27 cellular contexts compared by ENCODE assay signal in genomic region chr4:90207887-90208454, GRCh38.
"Had no signal": no experiment of that assay in that cellular context is flagged by ENCODE, and none has a peak within 500 bp of the region (broad histone marks: within the 10 kb centered on the region; RNA-seq: fewer than 3 reads in every experiment).

No MANE protein-coding gene starts in this region.

- H3K4me3 ChIP-seq: cardiac muscle cell had no signal

- DNase-seq: activated CD4-positive, alpha-beta T cell treated with anti-CD3 and anti-CD28 coated beads for 4 hours; activated CD8-positive, alpha-beta memory T cell treated with anti-CD3 and anti-CD28 coated beads, Interleukin-2, amount 50 U/mL, for 4 hours; activated CD8-positive, alpha-beta T cell treated with anti-CD3 and anti-CD28 coated beads for 36 hours; activated gamma-delta T cell treated with Interleukin-2 at 50 U/mL for 16 hours; activated naive CD4-positive, alpha-beta T cell treated with anti-CD3 and anti-CD28 coated beads, Interleukin-2, amount 10 ng/mL, durations not matched to agents 7 days and 5 days; activated naive CD8-positive, alpha-beta T cell treated with anti-CD3 and anti-CD28 coated beads for 36 hours; activated T-cell treated with anti-CD3 and anti-CD28 coated beads, Interleukin-2, amount 50 U/mL, for 72 hours; brain microvascular endothelial cell; NCI-H1048; NCI-H146; NCI-H187 treated with DMSO at 0.1 percent for 48 hours; NCI-H2171; NCI-H2227 treated with DMSO at 0.1 percent for 48 hours; NCI-H446 treated with DMSO at 0.1 percent for 48 hours; NCI-H526 treated with DMSO at 0.1 percent for 48 hours; NCI-H82; NK-92 treated with Interleukin-12 subunit alpha and Interleukin-12 subunit beta, amount 100 ng/mL, for 24 hours; OCI-M1; RPMI8226; SK-N-SH; T-helper 1 cell; WERI-Rb-1 had no signal

- H3K4me1 Mint-ChIP-seq: activated naive CD4-positive, alpha-beta T cell treated with anti-CD3 and anti-CD28 coated beads, Interleukin-2, amount 10 ng/mL, durations not matched to agents 7 days and 5 days; activated naive CD8-positive, alpha-beta T cell treated with anti-CD3 and anti-CD28 coated beads for 36 hours had no signal

- H3K9ac ChIP-seq: SK-N-SH had no signal

- H3K27me3 ChIP-seq: brain microvascular endothelial cell, cardiac muscle cell had no signal

- H3K4me2 ChIP-seq: SK-N-SH had no signal

- ATAC-seq: activated CD4-positive, CD25-positive, alpha-beta regulatory T cell treated with anti-CD3 and anti-CD28 coated beads, Interleukin-2, amount 50 U/mL, for 24 hours; activated CD8-positive, alpha-beta T cell treated with anti-CD3 and anti-CD28 coated beads for 36 hours; activated T-cell treated with anti-CD3 and anti-CD28 coated beads, Interleukin-2, amount 50 U/mL, for 72 hours; Panc1; Right ventricle myocardium inferior had no signal

- H3K9me3 ChIP-seq: SK-N-SH had no signal

- H3K36me3 Mint-ChIP-seq: activated naive CD4-positive, alpha-beta T cell treated with anti-CD3 and anti-CD28 coated beads, Interleukin-2, amount 10 ng/mL, durations not matched to agents 7 days and 5 days had no signal

- H3K9me3 Mint-ChIP-seq: activated T-helper 2 cell treated with anti-CD3 and anti-CD28 coated beads, Interferon-gamma antibody, Interleukin-2, Interleukin-4, amounts not matched to agents 10 μg/mL and 5 μg/mL and 100 μg/mL, durations not matched to agents 14 hours and 24 hours and 36 hours had no signal

- H3K36me3 ChIP-seq: brain microvascular endothelial cell, cardiac muscle cell, WERI-Rb-1 had no signal

- H3K27me3 Mint-ChIP-seq: activated CD8-positive, alpha-beta T cell treated with anti-CD3 and anti-CD28 coated beads for 36 hours; activated naive CD4-positive, alpha-beta T cell treated with anti-CD3 and anti-CD28 coated beads, Interleukin-2, amount 10 ng/mL, durations not matched to agents 7 days and 5 days; activated naive CD8-positive, alpha-beta T cell treated with anti-CD3 and anti-CD28 coated beads for 36 hours had no signal

- H3K4me3 Mint-ChIP-seq: activated CD8-positive, alpha-beta T cell treated with anti-CD3 and anti-CD28 coated beads for 36 hours; activated naive CD4-positive, alpha-beta T cell treated with anti-CD3 and anti-CD28 coated beads, Interleukin-2, amount 10 ng/mL, durations not matched to agents 7 days and 5 days; activated naive CD8-positive, alpha-beta T cell treated with anti-CD3 and anti-CD28 coated beads for 36 hours; activated T-cell treated with anti-CD3 and anti-CD28 coated beads, Interleukin-2, amount 50 U/mL, for 72 hours had no signal

- H3K27ac ChIP-seq: brain microvascular endothelial cell, cardiac muscle cell, WERI-Rb-1 had no signal

- H3K27ac Mint-ChIP-seq: activated CD8-positive, alpha-beta T cell treated with anti-CD3 and anti-CD28 coated beads for 36 hours; activated naive CD4-positive, alpha-beta T cell treated with anti-CD3 and anti-CD28 coated beads, Interleukin-2, amount 10 ng/mL, durations not matched to agents 7 days and 5 days; activated naive CD8-positive, alpha-beta T cell treated with anti-CD3 and anti-CD28 coated beads for 36 hours; activated T-cell treated with anti-CD3 and anti-CD28 coated beads, Interleukin-2, amount 50 U/mL, for 72 hours; activated T-helper 2 cell treated with anti-CD3 and anti-CD28 coated beads, Interferon-gamma antibody, Interleukin-2, Interleukin-4, amounts not matched to agents 10 μg/mL and 5 μg/mL and 100 μg/mL, durations not matched to agents 14 hours and 24 hours and 36 hours had no signal
